In genomic region chr18:73950116-73950705, GRCh38 we compare ENCODE assay signal across 24 cellular contexts.
"Had no signal": no experiment of that assay in that cellular context is flagged by ENCODE, and none has a peak within 500 bp of the region (broad histone marks: within the 10 kb centered on the region; RNA-seq: fewer than 3 reads in every experiment).

No MANE protein-coding gene starts in this region.

- H3K27me3 ChIP-seq: dorsolateral prefrontal cortex, foreskin keratinocyte, right atrium auricular region, thyroid gland, upper lobe of right lung had no signal

- H3K4me3 ChIP-seq: coronary artery, heart right ventricle, lower lobe of right lung, right atrium auricular region, stomach, thyroid gland, upper lobe of right lung had no signal

- H3K36me3 ChIP-seq: heart right ventricle, lower lobe of right lung, right atrium auricular region, stomach, thyroid gland, upper lobe of right lung had no signal

- ATAC-seq: activated CD4-positive, alpha-beta T cell treated with anti-CD3 and anti-CD28 coated beads for 36 hours; activated T-cell treated with anti-CD3 and anti-CD28 coated beads, Interleukin-2, amount 50 U/mL, for 72 hours; foreskin keratinocyte; heart right ventricle; left lobe of liver; lower lobe of right lung; naive thymus-derived CD8-positive, alpha-beta T cell; stimulated activated naive B cell treated with anti-CD40 and anti-IgM and Interleukin-4, amounts not matched to agents 10 μg/mL and 1 μg/mL and 100 μg/mL, for 72 hours; upper lobe of right lung had no signal

- H3K9me3 ChIP-seq: lower lobe of right lung, right atrium auricular region, stomach, thyroid gland, upper lobe of right lung had no signal

- DNase-seq: activated CD4-positive, alpha-beta T cell treated with anti-CD3 and anti-CD28 coated beads for 36 hours; activated CD4-positive, alpha-beta T cell treated with anti-CD3 and anti-CD28 coated beads, Interleukin-2, amount 50 U/mL, for 4 hours; activated CD4-positive, CD25-positive, alpha-beta regulatory T cell; activated naive CD4-positive, alpha-beta T cell; activated T-cell treated with anti-CD3 and anti-CD28 coated beads for 4 hours; activated T-cell treated with anti-CD3 and anti-CD28 coated beads, Interleukin-2, amount 50 U/mL, for 72 hours; aorta; dorsolateral prefrontal cortex; effector memory CD4-positive, alpha-beta T cell; foreskin keratinocyte; heart right ventricle; lower lobe of right lung; mesenchymal stem cell; naive thymus-derived CD8-positive, alpha-beta T cell; occipital lobe; stimulated activated CD4-positive, alpha-beta T cell treated with anti-CD3 and anti-CD28 coated beads, Interleukin-15, amount 100 ng/mL, for 24 hours; stimulated activated CD4-positive, alpha-beta T cell treated with anti-CD3 and anti-CD28 coated beads, Interleukin-2, amount 100 ng/mL, for 24 hours; stimulated activated naive B cell treated with anti-CD40 and anti-IgM and Interleukin-4, amounts not matched to agents 10 μg/mL and 1 μg/mL and 100 μg/mL, for 72 hours; stomach; thyroid gland; upper lobe of right lung had no signal

- H3K27ac ChIP-seq: coronary artery, foreskin keratinocyte, heart right ventricle, lower lobe of right lung, right atrium auricular region, stomach, thyroid gland, upper lobe of right lung had no signal

- H3K4me1 ChIP-seq: foreskin keratinocyte, heart right ventricle, lower lobe of right lung, right atrium auricular region, stomach, thyroid gland, upper lobe of right lung had no signal
